ENCODE assay signal across 1 cellular context in the genomic region with DNA sequence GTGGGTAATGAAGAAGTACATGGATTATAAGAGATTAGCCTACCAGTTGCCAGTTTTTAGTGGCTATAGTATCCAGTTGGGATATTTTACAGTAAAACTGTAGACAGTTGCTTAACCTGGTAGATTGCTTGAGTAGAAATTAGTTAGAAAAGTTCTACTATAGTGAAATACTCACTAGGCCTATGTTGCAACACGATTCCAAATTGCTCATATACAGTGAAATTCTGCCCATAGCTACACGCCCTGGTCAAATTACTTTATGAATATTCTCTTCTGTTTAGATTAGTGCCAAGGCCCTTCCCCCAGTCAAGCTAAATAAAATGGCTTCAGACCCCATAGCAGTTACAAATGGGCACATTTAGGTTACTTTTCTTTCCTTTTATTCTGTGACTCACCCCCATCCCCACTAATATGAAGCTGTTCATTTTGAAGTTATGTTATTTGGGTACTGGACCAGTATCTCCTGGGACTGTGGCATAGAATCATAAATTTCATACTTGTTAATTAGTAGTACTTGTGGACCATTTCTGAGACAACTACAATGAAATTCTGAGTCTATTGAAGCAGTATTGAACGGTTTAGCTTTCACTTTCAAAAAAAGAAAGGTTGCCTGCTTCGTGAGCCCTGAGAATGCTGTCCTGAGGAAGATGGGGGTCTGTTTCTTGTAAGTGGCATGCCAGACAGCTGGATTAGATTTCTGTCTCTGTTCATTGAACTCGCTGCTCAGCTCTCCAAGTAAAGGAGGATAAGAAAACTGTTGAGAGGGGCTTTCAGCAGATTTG.
TF ChIP-seq lines count a peak whose summit lies in the region.

No MANE protein-coding gene starts in this region.

TF ChIP-seq in SK-N-SH, 30 proteins besides CTCF, POLR2A, EP300 and RAD21 (continued from another document):
- TF ChIP-seq IRF3 (IDR thresholded peaks at IDR 0.05; ENCODE audit: low read depth, low read length), result no peak
- no peak for TF ChIP-seq SIN3A (IDR thresholded peaks at IDR 0.05; ENCODE audit: borderline replicate concordance, low read depth, low read length)
- TF ChIP-seq YY1 (IDR thresholded peaks at IDR 0.05; ENCODE audit: low read depth), result no peak
- no peak for TF ChIP-seq GATA2 (CRISPR knock-in tag; IDR thresholded peaks at IDR 0.05)
- TF ChIP-seq EZH2phosphoT487 (IDR thresholded peaks at IDR 0.05; ENCODE audit: borderline replicate concordance, low read depth), result no peak
- TF ChIP-seq FOXM1 (IDR thresholded peaks at IDR 0.05; ENCODE audit: low read depth), result no peak
- no peak for TF ChIP-seq ZBTB33 (IDR thresholded peaks at IDR 0.05; ENCODE audit: borderline replicate concordance, low read depth)
- no peak for TF ChIP-seq SMC3 (IDR thresholded peaks at IDR 0.05; ENCODE audit: low read depth, low read length)
- TF ChIP-seq, protein P1, sequence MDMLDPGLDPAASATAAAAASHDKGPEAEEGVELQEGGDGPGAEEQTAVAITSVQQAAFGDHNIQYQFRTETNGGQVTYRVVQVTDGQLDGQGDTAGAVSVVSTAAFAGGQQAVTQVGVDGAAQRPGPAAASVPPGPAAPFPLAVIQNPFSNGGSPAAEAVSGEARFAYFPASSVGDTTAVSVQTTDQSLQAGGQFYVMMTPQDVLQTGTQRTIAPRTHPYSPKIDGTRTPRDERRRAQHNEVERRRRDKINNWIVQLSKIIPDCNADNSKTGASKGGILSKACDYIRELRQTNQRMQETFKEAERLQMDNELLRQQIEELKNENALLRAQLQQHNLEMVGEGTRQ (IDR thresholded peaks at IDR 0.05; ENCODE audit: borderline replicate concordance, low read depth, low read length), result no peak
- TF ChIP-seq FOXJ3 (CRISPR knock-in tag; IDR thresholded peaks at IDR 0.05), result no peak
- TF ChIP-seq NRF1 (IDR thresholded peaks at IDR 0.05; ENCODE audit: low read depth, low read length), result no peak
